Comparison of ENCODE assay signal across 11 cellular contexts in the genomic region with DNA sequence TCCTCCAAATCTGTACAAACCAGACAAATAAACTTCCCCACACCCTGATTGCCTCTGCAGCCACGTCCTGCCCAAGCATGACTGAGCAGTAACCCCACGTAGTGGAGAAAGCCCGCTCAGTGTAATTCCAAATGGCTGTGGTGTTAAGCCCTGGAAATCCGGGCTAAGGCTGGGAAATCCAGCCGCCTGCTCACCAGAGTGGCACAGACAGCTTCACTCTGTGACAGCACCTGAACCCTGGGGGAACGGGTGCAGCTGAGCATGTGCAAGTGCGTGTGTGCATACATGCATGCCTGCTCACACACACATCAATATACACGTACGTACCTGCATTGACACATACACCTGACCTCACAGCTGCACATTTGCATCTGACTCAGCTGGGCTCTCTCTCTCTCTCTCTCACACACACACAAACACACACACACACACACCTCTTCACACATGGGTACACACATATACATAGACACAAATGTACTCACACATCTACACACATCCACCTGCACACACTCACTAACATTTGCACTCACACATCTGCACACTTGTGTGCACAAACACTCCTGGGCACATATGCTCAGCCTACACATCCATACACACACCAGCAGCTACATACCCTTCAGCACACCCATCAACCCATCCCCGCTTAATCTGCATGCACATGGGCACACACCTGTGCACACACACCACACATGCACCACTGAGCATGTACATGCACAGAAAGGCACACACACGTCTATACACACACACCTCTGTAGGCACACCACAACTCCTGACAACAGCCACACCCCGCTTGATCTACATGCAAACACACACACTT.
"Had no signal": no experiment of that assay in that cellular context is flagged by ENCODE, and none has a peak within 500 bp of the region (broad histone marks: within the 10 kb centered on the region; RNA-seq: fewer than 3 reads in every experiment).

No MANE protein-coding gene starts in this region.

- H3K9me3 ChIP-seq: left lung had no signal

- DNase-seq: activated CD8-positive, alpha-beta memory T cell treated with anti-CD3 and anti-CD28 coated beads, Interleukin-2, amount 50 U/mL, for 48 hours; activated CD8-positive, alpha-beta T cell treated with anti-CD3 and anti-CD28 coated beads for 36 hours; activated naive CD8-positive, alpha-beta T cell treated with anti-CD3 and anti-CD28 coated beads, Interleukin-2, amount 10 ng/mL, durations not matched to agents 7 days and 5 days; anterior cingulate cortex; dermis blood vessel endothelial cell; left lung; mesenchymal stem cell; nephron progenitor cell; stimulated activated CD4-positive, alpha-beta T cell treated with anti-CD3 and anti-CD28 coated beads, Interleukin-12 subunit alpha, Interleukin-12 subunit beta, amount 100 ng/mL, for 4 hours; stimulated activated naive CD4-positive, alpha-beta T cell; trophoblast cell had no signal

- H3K4me3 ChIP-seq: left lung had no signal

- H3K4me1 ChIP-seq: left lung had no signal

- H3K36me3 ChIP-seq: left lung had no signal

- H3K27ac ChIP-seq: left lung had no signal

- ATAC-seq: activated CD8-positive, alpha-beta T cell treated with anti-CD3 and anti-CD28 coated beads for 36 hours; left lung had no signal
